Comparison of ENCODE assay signal across 2 cellular contexts in genomic region chr5:130912088-130912487, GRCh38.
TF ChIP-seq lines count a peak whose summit lies in the region.

No MANE protein-coding gene starts in this region.

TF ChIP-seq in A549, 52 proteins besides CTCF, POLR2A, EP300 and RAD21 (continued from another document):
- TF ChIP-seq CHD4 (IDR thresholded peaks at IDR 0.05; ENCODE audit: borderline replicate concordance) (no peak), ZFP36 (IDR thresholded peaks at IDR 0.05; ENCODE audit: borderline replicate concordance, partially characterized antibody) (no peak)

TF ChIP-seq in GM23338, 12 proteins besides CTCF, POLR2A, EP300 and RAD21 (continued from another document):
- no peak for TF ChIP-seq ZNF462 (CRISPR knock-in tag; IDR thresholded peaks at IDR 0.05)
- no peak for TF ChIP-seq EZH2phosphoT487 (IDR thresholded peaks at IDR 0.05; ENCODE audit: unreplicated experiment)
- no peak for TF ChIP-seq NANOG (IDR thresholded peaks at IDR 0.05; ENCODE audit: borderline replicate concordance)
- no peak for TF ChIP-seq POLR2AphosphoS5 (IDR thresholded peaks at IDR 0.05; ENCODE audit: low read depth)
- no peak for TF ChIP-seq ZNF331 (CRISPR knock-in tag; IDR thresholded peaks at IDR 0.05; ENCODE audit: low read depth)
- TF ChIP-seq ZNF114 (CRISPR knock-in tag; IDR thresholded peaks at IDR 0.05): no peak
TF ChIP-seq in GM23338: peak in this region for 0.
